Comparison of ENCODE assay signal across 7 cellular contexts in the genomic region with DNA sequence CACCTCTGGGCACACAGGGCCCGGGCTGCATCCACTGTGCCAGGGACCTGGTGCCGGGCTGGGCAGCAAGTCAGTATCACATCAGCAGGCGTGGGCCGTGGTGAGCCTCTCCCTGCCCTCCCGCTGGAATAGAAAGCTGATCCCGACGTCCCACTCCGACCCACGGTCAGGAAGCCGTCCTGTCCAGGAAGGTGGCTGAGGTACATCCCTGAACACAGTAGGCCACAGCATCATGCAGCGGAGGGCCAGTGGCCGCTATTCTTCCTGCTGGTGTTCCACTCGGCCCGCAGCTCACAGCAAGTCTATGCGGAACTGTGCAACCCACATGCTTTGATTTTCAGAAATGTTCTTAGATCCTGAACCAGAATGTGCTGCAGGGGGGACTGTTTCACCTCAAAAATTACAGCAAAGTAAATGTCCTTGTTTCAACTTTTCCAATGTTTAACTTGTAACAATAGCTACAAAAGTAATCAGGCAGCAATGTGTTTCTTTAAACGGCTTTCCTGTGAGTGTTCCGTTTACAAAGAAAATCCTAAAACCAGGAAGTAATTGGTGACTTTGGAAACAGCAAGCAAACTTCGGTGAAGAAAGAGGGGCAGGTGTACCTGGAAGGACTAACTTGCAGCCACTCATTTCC. TPM values are rescaled to one million over a fixed set of nuclear protein-coding genes. Genes with fewer than 3 reads are reported as not detected.
DNase-seq lines count a peak whose midpoint lies in the region; ATAC-seq, FAIRE-seq and TF ChIP-seq lines count a peak whose summit lies in the region.

No MANE protein-coding gene starts in this region.

- H3K9ac ChIP-seq in HUES48 (ENCODE audit: low read depth, low read length), result peak overlapping the region; percentile 73
- H3K9ac ChIP-seq in kidney (ENCODE audit: low read length in 2 of 2), result peak overlapping the region in 1 of 2 donors; percentile 38

- peaks cover 22% of the 10 kb centered on the region for H3K27me3 Mint-ChIP-seq in activated naive CD8-positive, alpha-beta T cell treated with anti-CD3 and anti-CD28 coated beads, Interleukin-2, amount 50 U/mL, for 24 hours
- no peaks in the 10 kb centered on the region for H3K27me3 Mint-ChIP-seq in stimulated activated naive CD8-positive, alpha-beta T cell treated with anti-CD3 and anti-CD28 coated beads, Interleukin-15, amount 100 ng/mL, for 72 hours

- no peak for DNase-seq in activated naive CD8-positive, alpha-beta T cell treated with anti-CD3 and anti-CD28 coated beads, Interleukin-2, amount 50 U/mL, for 24 hours
- DNase-seq in kidney (peak; percentile 69), putamen (ENCODE audit: low spot score) (no peak), GM03348 (ENCODE audit: low spot score) (no peak)
- DNase-seq in stimulated activated naive CD8-positive, alpha-beta T cell treated with anti-CD3 and anti-CD28 coated beads, Interleukin-15, amount 100 ng/mL, for 72 hours, result no peak

- no peaks in the 10 kb centered on the region for H3K27me3 ChIP-seq in HUES48 (ENCODE audit: control insufficient read depth, insufficient read depth, low read length)

- H3K36me3 ChIP-seq in HUES48 (ENCODE audit: control insufficient read depth, insufficient read depth, low read length) (no peaks in the 10 kb centered on the region), kidney (ENCODE audit: control insufficient read depth in 1 of 2, insufficient read depth in 2 of 2, low read length in 2 of 2) (no peaks in the 10 kb centered on the region)

- H3K27ac ChIP-seq in HUES48 (ENCODE audit: low read depth, low read length), result peak overlapping the region; percentile 93
- peak overlapping the region; percentile 81 to 82 for H3K27ac ChIP-seq in kidney (ENCODE audit: low read depth in 2 of 2, low read length in 2 of 2)

- peak overlapping the region; percentile 69 for H3K4me3 Mint-ChIP-seq in activated naive CD8-positive, alpha-beta T cell treated with anti-CD3 and anti-CD28 coated beads, Interleukin-2, amount 50 U/mL, for 24 hours
- H3K4me3 Mint-ChIP-seq in stimulated activated naive CD8-positive, alpha-beta T cell treated with anti-CD3 and anti-CD28 coated beads, Interleukin-15, amount 100 ng/mL, for 72 hours, result peak overlapping the region; percentile 65 to 72

- peaks cover 2% of the 10 kb centered on the region for H3K36me3 Mint-ChIP-seq in activated naive CD8-positive, alpha-beta T cell treated with anti-CD3 and anti-CD28 coated beads, Interleukin-2, amount 50 U/mL, for 24 hours (ENCODE audit: low read depth)

- H3K4me3 ChIP-seq in HUES48 (ENCODE audit: low read depth, low read length), result peak overlapping the region; percentile 61
- H3K4me3 ChIP-seq in kidney (ENCODE audit: low read length in 2 of 2), result peak overlapping the region; percentile 37 to 49

- peak overlapping the region; percentile 52 for H3K27ac Mint-ChIP-seq in activated naive CD8-positive, alpha-beta T cell treated with anti-CD3 and anti-CD28 coated beads, Interleukin-2, amount 50 U/mL, for 24 hours
- H3K27ac Mint-ChIP-seq in stimulated activated naive CD8-positive, alpha-beta T cell treated with anti-CD3 and anti-CD28 coated beads, Interleukin-15, amount 100 ng/mL, for 72 hours, result peak overlapping the region in 1 of 2 donors; percentile 67

- intact Hi-C loops in kidney (cut with DNase I), result no loop called here

- no peak for ATAC-seq in activated naive CD8-positive, alpha-beta T cell treated with anti-CD3 and anti-CD28 coated beads, Interleukin-2, amount 50 U/mL, for 24 hours
- ATAC-seq in stimulated activated naive CD8-positive, alpha-beta T cell treated with anti-CD3 and anti-CD28 coated beads, Interleukin-15, amount 100 ng/mL, for 72 hours, result no peak
- no peak for ATAC-seq in GM21381 (IDR thresholded peaks at IDR 0.05; ENCODE audit: unreplicated experiment)

- no peak for FAIRE-seq in kidney (lab: Jason Lieb, UNC)

- peaks cover 50% of the 10 kb centered on the region for H3K4me1 Mint-ChIP-seq in activated naive CD8-positive, alpha-beta T cell treated with anti-CD3 and anti-CD28 coated beads, Interleukin-2, amount 50 U/mL, for 24 hours
- peaks cover 59% of the 10 kb centered on the region for H3K4me1 Mint-ChIP-seq in stimulated activated naive CD8-positive, alpha-beta T cell treated with anti-CD3 and anti-CD28 coated beads, Interleukin-15, amount 100 ng/mL, for 72 hours

- no peaks in the 10 kb centered on the region for H3K9me3 Mint-ChIP-seq in activated naive CD8-positive, alpha-beta T cell treated with anti-CD3 and anti-CD28 coated beads, Interleukin-2, amount 50 U/mL, for 24 hours
- H3K9me3 Mint-ChIP-seq in stimulated activated naive CD8-positive, alpha-beta T cell treated with anti-CD3 and anti-CD28 coated beads, Interleukin-15, amount 100 ng/mL, for 72 hours, result no peaks in the 10 kb centered on the region

- H3K9me3 ChIP-seq in HUES48 (ENCODE audit: control insufficient read depth, insufficient read depth, low read length) (no peaks in the 10 kb centered on the region), kidney (ENCODE audit: control insufficient read depth in 1 of 2, low read length in 2 of 2) (no peaks in the 10 kb centered on the region)

- TF ChIP-seq CTCF in kidney (IDR thresholded peaks at IDR 0.05; ENCODE audit: borderline replicate concordance, extremely low read depth, insufficient read depth), result no peak

- peaks cover 12% of the 10 kb centered on the region for H3K4me1 ChIP-seq in HUES48 (ENCODE audit: control insufficient read depth, insufficient read depth, low read length)
- peaks cover 41 to 45% of the 10 kb centered on the region in 2 donors for H3K4me1 ChIP-seq in kidney (ENCODE audit: control insufficient read depth in 1 of 2, insufficient read depth in 1 of 2, low read depth in 1 of 2, low read length in 2 of 2)

RNA-seq across cellular contexts. Expression of a gene that starts 0.7 kb away (rescaled TPM):
- total RNA-seq in kidney, result 10.3 TPM
- polyA plus RNA-seq in kidney (ENCODE audit: insufficient read depth, low read depth, low replicate concordance), result 7.6 TPM

RNA-seq across cellular contexts. Expression of a gene that starts 44.2 kb away (rescaled TPM):
- total RNA-seq in kidney, result 5.2 TPM
- 4.8 TPM for polyA plus RNA-seq in kidney (ENCODE audit: insufficient read depth, low read depth, low replicate concordance)
